ENCODE assay signal across 16 cellular contexts in genomic region chr9:72665421-72665820, GRCh38.
DNase-seq lines count a peak whose midpoint lies in the region; ATAC-seq and TF ChIP-seq lines count a peak whose summit lies in the region.
"Had no signal": no experiment of that assay in that cellular context is flagged by ENCODE, and none has a peak within 500 bp of the region (broad histone marks: within the 10 kb centered on the region; RNA-seq: fewer than 3 reads in every experiment).

No MANE protein-coding gene starts in this region.

- H3K27me3 Mint-ChIP-seq in effector memory CD8-positive, alpha-beta T cell, result peaks cover 16 to 32% of the 10 kb centered on the region in 2 donors

- no TSS peak for BruUV-seq in PC-9 (replicated peaks; lab: Mats Ljungman, UMichigan)

- H2BK5ac ChIP-seq in trophoblast cell (ENCODE audit: low read depth, low read length, poor library complexity), result no peak overlapping the region

- H4K91ac ChIP-seq in trophoblast cell (ENCODE audit: low read depth, low read length), result peak overlapping the region; percentile 57

- H3K4me3 Mint-ChIP-seq in effector memory CD8-positive, alpha-beta T cell, result no peak overlapping the region
- H3K4me3 Mint-ChIP-seq: activated T-helper 1 cell treated with anti-CD3 and anti-CD28 coated beads, Interleukin-12 subunit alpha, Interleukin-12 subunit beta, Interleukin-2, Interleukin-4 antibody, amounts not matched to agents 30 ng/mL and 10 ng/mL and 1 ng/mL, durations not matched to agents 14 hours and 24 hours and 36 hours had no signal

- H3K27ac ChIP-seq in PC-9 (no peak overlapping the region), trophoblast cell (ENCODE audit: low read depth, low read length) (peak overlapping the region; percentile 27)
- H3K27ac ChIP-seq: BLaER1 treated with 17β-estradiol and CSF1 and Interleukin-3, amounts not matched to agents 10 nM and 100 nM; SK-N-MC had no signal

- peak overlapping the region; percentile 65 for H2BK120ac ChIP-seq in trophoblast cell (ENCODE audit: insufficient read depth, low read length, poor library complexity)

- H3K27me3 ChIP-seq in PC-9 (ENCODE audit: insufficient read depth, low read depth) (no peaks in the 10 kb centered on the region), trophoblast cell (ENCODE audit: insufficient read depth, low read length) (no peaks in the 10 kb centered on the region)
- H3K27me3 ChIP-seq: BLaER1 treated with 17β-estradiol and CSF1 and Interleukin-3, amounts not matched to agents 10 nM and 100 nM had no signal

- ATAC-seq in GM21576 (IDR thresholded peaks at IDR 0.05; ENCODE audit: unreplicated experiment), result no peak
- no peak for ATAC-seq in effector memory CD8-positive, alpha-beta T cell (replicated peaks)
- ATAC-seq: left cardiac atrium had no signal

- H3K9me3 Mint-ChIP-seq in effector memory CD8-positive, alpha-beta T cell, result no peaks in the 10 kb centered on the region
- H3K9me3 Mint-ChIP-seq: activated T-helper 1 cell treated with anti-CD3 and anti-CD28 coated beads, Interleukin-12 subunit alpha, Interleukin-12 subunit beta, Interleukin-2, Interleukin-4 antibody, amounts not matched to agents 30 ng/mL and 10 ng/mL and 1 ng/mL, durations not matched to agents 14 hours and 24 hours and 36 hours had no signal

- H3K9me3 ChIP-seq in PC-9 (ENCODE audit: insufficient read depth, low read depth) (no peaks in the 10 kb centered on the region), trophoblast cell (ENCODE audit: insufficient read depth, low read depth, low read length) (peaks cover 5% of the 10 kb centered on the region)
- H3K9me3 ChIP-seq: BLaER1 treated with 17β-estradiol and CSF1 and Interleukin-3, amounts not matched to agents 10 nM and 100 nM had no signal

- H3K4ac ChIP-seq in trophoblast cell (ENCODE audit: low read depth, low read length), result no peak overlapping the region

- H3K9ac ChIP-seq in trophoblast cell (ENCODE audit: low read length), result no peak overlapping the region
- H3K9ac ChIP-seq: BLaER1 treated with 17β-estradiol and CSF1 and Interleukin-3, amounts not matched to agents 10 nM and 100 nM had no signal

- H3K36me3 ChIP-seq in PC-9 (ENCODE audit: low read depth) (no peaks in the 10 kb centered on the region), trophoblast cell (ENCODE audit: control insufficient read depth in 1 of 2, insufficient read depth in 2 of 2, low read length in 2 of 2) (no peaks in the 10 kb centered on the region)
- H3K36me3 ChIP-seq: BLaER1 treated with 17β-estradiol and CSF1 and Interleukin-3, amounts not matched to agents 10 nM and 100 nM had no signal

- H3K4me1 ChIP-seq in PC-9 (replicated peaks; ENCODE audit: insufficient read depth) (peaks cover 9% of the 10 kb centered on the region), trophoblast cell (ENCODE audit: control insufficient read depth in 1 of 2, insufficient read depth in 2 of 2, low read length in 2 of 2) (peaks cover 4% of the 10 kb centered on the region in 2 experiments)
- H3K4me1 ChIP-seq: BLaER1 treated with 17β-estradiol and CSF1 and Interleukin-3, amounts not matched to agents 10 nM and 100 nM had no signal

- no peak overlapping the region for H3K23ac ChIP-seq in trophoblast cell (ENCODE audit: low read length)

- no peaks in the 10 kb centered on the region for H3K4me1 Mint-ChIP-seq in effector memory CD8-positive, alpha-beta T cell (ENCODE audit: low read depth in 2 of 2)

- DNase-seq in EL, result peak; percentile 41
- DNase-seq in PC-9, result peak; percentile 37 to 45
- DNase-seq in fibroblast of mammary gland (ENCODE audit: low read depth), result peak; percentile 72
- peak in 1 of 2 donors; percentile 45 for DNase-seq in trophoblast cell
- no peak for DNase-seq in effector memory CD8-positive, alpha-beta T cell
- no peak for DNase-seq in amygdala (lab: John Stamatoyannopoulos, UW)
- DNase-seq in NCI-H2107 treated with DMSO at 0.1 percent for 48 hours (lab: John Stamatoyannopoulos, UW; ENCODE audit: unreplicated experiment), result no peak
- DNase-seq: activated CD4-positive, alpha-beta T cell treated with anti-CD3 and anti-CD28 coated beads, Interleukin-2, amount 50 U/mL, for 48 hours; DND-41; left cardiac atrium; NCI-H1092 treated with DMSO at 0.1 percent for 48 hours; stimulated activated CD4-positive, alpha-beta T cell treated with anti-CD3 and anti-CD28 coated beads, Interleukin-15, amount 100 ng/mL, for 24 hours had no signal

- no peaks in the 10 kb centered on the region; the same call in 1 of the 2 replicates for H3F3A ChIP-seq in PC-9 (ENCODE audit: insufficient read depth, low read depth)

- no peak overlapping the region for H3K27ac Mint-ChIP-seq in effector memory CD8-positive, alpha-beta T cell
- H3K27ac Mint-ChIP-seq: activated T-helper 1 cell treated with anti-CD3 and anti-CD28 coated beads, Interleukin-12 subunit alpha, Interleukin-12 subunit beta, Interleukin-2, Interleukin-4 antibody, amounts not matched to agents 30 ng/mL and 10 ng/mL and 1 ng/mL, durations not matched to agents 14 hours and 24 hours and 36 hours had no signal

- H3K36me3 Mint-ChIP-seq in effector memory CD8-positive, alpha-beta T cell (ENCODE audit: insufficient read depth), result peaks cover 2% of the 10 kb centered on the region

- H3K4me2 ChIP-seq in PC-9 (no peak overlapping the region), trophoblast cell (ENCODE audit: low read length) (no peak overlapping the region)
- H3K4me2 ChIP-seq: BLaER1 treated with 17β-estradiol and CSF1 and Interleukin-3, amounts not matched to agents 10 nM and 100 nM had no signal

- no peak overlapping the region for H3K18ac ChIP-seq in trophoblast cell (ENCODE audit: low read length)

- no peak overlapping the region for H3K14ac ChIP-seq in trophoblast cell (ENCODE audit: low read length)

- no peaks in the 10 kb centered on the region for H3K9me2 ChIP-seq in PC-9 (ENCODE audit: insufficient read depth)

- no peak overlapping the region for H4K8ac ChIP-seq in trophoblast cell (ENCODE audit: low read depth, low read length)

- WGBS in trophoblast cell (ENCODE audit: extremely low coverage, insufficient coverage, insufficient read length), result no CpG with 5 or more reads among the region's 2 CpGs

- H4K20me1 ChIP-seq in PC-9 (ENCODE audit: insufficient read depth), result no peaks in the 10 kb centered on the region
- H4K20me1 ChIP-seq: BLaER1 treated with 17β-estradiol and CSF1 and Interleukin-3, amounts not matched to agents 10 nM and 100 nM had no signal

- no peak for TF ChIP-seq CTCF in PC-9 (conservative IDR thresholded peaks at IDR 0.05)
- no peak for TF ChIP-seq CTCF in fibroblast of mammary gland (conservative IDR thresholded peaks at IDR 0.05; ENCODE audit: control insufficient read depth, insufficient read depth, low read depth, low read length)

- H2AFZ ChIP-seq in PC-9 (no peak overlapping the region), trophoblast cell (ENCODE audit: insufficient read depth, low read length, poor library complexity) (no peak overlapping the region)

- H3K79me2 ChIP-seq in PC-9 (ENCODE audit: low read depth) (no peaks in the 10 kb centered on the region), trophoblast cell (ENCODE audit: control insufficient read depth, insufficient read depth, low read length, poor library complexity) (no peaks in the 10 kb centered on the region)

- CTCF ChIA-PET in PC-9 (lab: Charles Lee), result no interaction called here

- no peak overlapping the region for H2AK5ac ChIP-seq in trophoblast cell (ENCODE audit: low read length)

- H2BK12ac ChIP-seq in trophoblast cell (ENCODE audit: low read length), result no peak overlapping the region

- H3K4me3 ChIP-seq in PC-9 (no peak overlapping the region), fibroblast of mammary gland (ENCODE audit: control insufficient read depth, low read depth, low read length) (no peak overlapping the region), trophoblast cell (ENCODE audit: low read depth, low read length) (no peak overlapping the region)
- H3K4me3 ChIP-seq: BLaER1 treated with 17β-estradiol and CSF1 and Interleukin-3, amounts not matched to agents 10 nM and 100 nM; SK-N-MC had no signal

- no peak overlapping the region for H4K12ac ChIP-seq in trophoblast cell (ENCODE audit: low read depth, low read length)

- intact Hi-C loops in PC-9 (cut with micrococcal nuclease; ENCODE audit: unreplicated experiment), result no loop called here

- H3K79me1 ChIP-seq in trophoblast cell (ENCODE audit: low read length), result peaks cover 2% of the 10 kb centered on the region

- POLR2A ChIA-PET in PC-9 (lab: Charles Lee; ENCODE audit: unreplicated experiment), result interaction anchor here (0.6 kb wide), 2 partner anchors 88 to 581 kb away, joined by 5 to 6 read pairs; no protein-coding TSS in a partner anchor

Comparison
In these comparisons a context has a peak if more than half of its experiments do, and no peak if none do; other contexts are left out.
1. DNase-seq: peak in EL (single experiment), PC-9 (2 of 2) and fibroblast of mammary gland (single experiment); none in effector memory CD8-positive, alpha-beta T cell (0 of 3), amygdala (0 of 56) and NCI-H2107 treated with DMSO at 0.1 percent for 48 hours (single experiment).